Comparison of ENCODE assay signal across 16 cellular contexts in the genomic region with DNA sequence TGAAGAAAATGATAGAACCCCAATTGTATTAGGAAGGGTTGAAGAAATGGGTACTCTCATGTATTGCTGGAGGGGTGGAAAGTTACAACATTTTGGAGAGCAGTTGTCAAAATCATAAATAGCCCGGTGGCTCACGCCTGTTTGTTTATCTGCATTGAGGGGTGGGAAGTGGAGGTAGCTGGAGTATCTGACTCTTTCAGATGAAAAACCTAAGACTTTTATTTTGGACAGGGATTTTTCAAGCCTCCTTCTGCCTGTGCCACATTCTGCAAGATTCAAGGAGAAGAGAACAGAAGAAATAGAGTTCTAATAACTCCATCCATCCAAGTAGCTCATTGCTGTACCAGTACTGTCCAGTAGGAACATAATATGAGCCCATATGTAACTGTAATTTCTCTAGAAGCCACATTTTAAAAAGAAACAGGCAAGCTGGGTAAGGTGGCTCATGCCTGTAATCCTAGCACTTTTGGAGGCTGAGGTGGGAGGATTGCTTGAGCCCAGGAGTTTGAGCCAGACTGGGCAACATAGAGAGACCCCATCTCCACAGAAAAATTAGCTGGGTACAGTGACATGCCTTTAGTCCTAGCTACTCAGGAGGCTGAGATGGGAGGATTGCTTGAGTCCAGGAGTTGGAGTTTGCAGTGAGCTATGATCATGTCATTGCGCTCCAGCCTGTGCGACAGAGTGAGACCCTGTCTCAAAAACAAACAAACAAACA. TPM values are rescaled to one million over a fixed set of nuclear protein-coding genes. Genes with fewer than 3 reads are reported as not detected.
DNase-seq lines count a peak whose midpoint lies in the region; ATAC-seq, FAIRE-seq and TF ChIP-seq lines count a peak whose summit lies in the region.
"Had no signal": no experiment of that assay in that cellular context is flagged by ENCODE, and none has a peak within 500 bp of the region (broad histone marks: within the 10 kb centered on the region; RNA-seq: fewer than 3 reads in every experiment).

No MANE protein-coding gene starts in this region.

- H3K27me3 ChIP-seq in PC-3 (ENCODE audit: low read length) (no peaks in the 10 kb centered on the region), ascending aorta (no peaks in the 10 kb centered on the region)
- H3K27me3 ChIP-seq: SJSA1, tibial nerve had no signal

- H3K9me3 ChIP-seq in PC-3 (ENCODE audit: low read length) (no peaks in the 10 kb centered on the region), ascending aorta (no peaks in the 10 kb centered on the region)
- H3K9me3 ChIP-seq: SJSA1, tibial nerve had no signal

- TF ChIP-seq CTCF in activated CD8-positive, alpha-beta T cell treated with anti-CD3 and anti-CD28 coated beads for 36 hours (IDR thresholded peaks at IDR 0.05) = no peak
- peak; percentile 39 for TF ChIP-seq CTCF in PC-3 (conservative IDR thresholded peaks at IDR 0.05; ENCODE audit: low read depth, low read length)
- peak; percentile 29 for TF ChIP-seq CTCF in epithelial cell of esophagus (IDR thresholded peaks at IDR 0.05; ENCODE audit: insufficient read depth, low read depth, low read length, missing control alignments)
- TF ChIP-seq CTCF in ascending aorta (IDR thresholded peaks at IDR 0.05) = no peak

- POLR2A ChIA-PET in activated CD8-positive, alpha-beta T cell treated with anti-CD3 and anti-CD28 coated beads, Interleukin-2, amount 10 ng/mL, durations not matched to agents 7 days and 5 days (lab: Charles Lee) = no interaction called here
- POLR2A ChIA-PET in activated CD8-positive, alpha-beta T cell treated with anti-CD3 and anti-CD28 coated beads for 36 hours (lab: Charles Lee) = interaction anchor here (1.5 kb wide), 1 partner anchor 22 kb away, joined by 3 read pairs; no protein-coding TSS in a partner anchor
- POLR2A ChIA-PET in PC-3 (lab: Charles Lee; ENCODE audit: unreplicated experiment) = no interaction called here

- no peak for DNase-seq in activated CD8-positive, alpha-beta T cell treated with anti-CD3 and anti-CD28 coated beads, Interleukin-2, amount 10 ng/mL, durations not matched to agents 7 days and 5 days
- DNase-seq in activated CD8-positive, alpha-beta T cell treated with anti-CD3 and anti-CD28 coated beads for 36 hours = no peak
- DNase-seq in PC-3 (peak; percentile 31), epithelial cell of esophagus (ENCODE audit: low read depth) (no peak), ascending aorta (ENCODE audit: low spot score in 2 of 2) (no peak), HTR-8/SVneo (ENCODE audit: insufficient read length, low spot score) (no peak)
- no peak for DNase-seq in stimulated activated effector memory CD8-positive, alpha-beta T cell treated with anti-CD3 and anti-CD28 coated beads, Interleukin-12 subunit alpha, Interleukin-12 subunit beta, amount 100 ng/mL, for 72 hours (ENCODE audit: low spot score in 2 of 2)
- no peak for DNase-seq in natural killer cell treated with Interleukin-12 subunit alpha and Interleukin-12 subunit beta and Interleukin-15 and Interleukin-18, amount 100 ng/mL, for 72 hours (ENCODE audit: low spot score)
- DNase-seq: activated CD4-positive, CD25-positive, alpha-beta regulatory T cell; activated naive CD8-positive, alpha-beta T cell treated with anti-CD3 and anti-CD28 coated beads, Interleukin-2, amount 10 ng/mL, durations not matched to agents 7 days and 5 days; midbrain; NCI-H2081 treated with DMSO at 0.1 percent for 48 hours had no signal

- no peak overlapping the region for H2AFZ ChIP-seq in PC-3 (ENCODE audit: low read length)

- no peaks in the 10 kb centered on the region for H3K9me3 Mint-ChIP-seq in activated CD8-positive, alpha-beta T cell treated with anti-CD3 and anti-CD28 coated beads, Interleukin-2, amount 10 ng/mL, durations not matched to agents 7 days and 5 days (ENCODE audit: insufficient read depth)
- H3K9me3 Mint-ChIP-seq in activated CD8-positive, alpha-beta T cell treated with anti-CD3 and anti-CD28 coated beads for 36 hours = no peaks in the 10 kb centered on the region
- H3K9me3 Mint-ChIP-seq in stimulated activated effector memory CD8-positive, alpha-beta T cell treated with anti-CD3 and anti-CD28 coated beads, Interleukin-12 subunit alpha, Interleukin-12 subunit beta, amount 100 ng/mL, for 72 hours = no peaks in the 10 kb centered on the region
- no peaks in the 10 kb centered on the region for H3K9me3 Mint-ChIP-seq in natural killer cell treated with Interleukin-12 subunit alpha and Interleukin-12 subunit beta and Interleukin-15 and Interleukin-18, amount 100 ng/mL, for 72 hours
- H3K9me3 Mint-ChIP-seq: activated naive CD8-positive, alpha-beta T cell treated with anti-CD3 and anti-CD28 coated beads, Interleukin-2, amount 10 ng/mL, durations not matched to agents 7 days and 5 days had no signal

- H3K36me3 ChIP-seq in PC-3 (ENCODE audit: low read depth, low read length) (no peaks in the 10 kb centered on the region), ascending aorta (no peaks in the 10 kb centered on the region)
- H3K36me3 ChIP-seq: SJSA1, tibial nerve had no signal

- BruUV-seq in PC-3 (replicated peaks; lab: Mats Ljungman, UMichigan) = no TSS peak

- FAIRE-seq in HTR-8/SVneo (lab: Jason Lieb, UNC) = no peak

- H3K27ac Mint-ChIP-seq in activated CD8-positive, alpha-beta T cell treated with anti-CD3 and anti-CD28 coated beads, Interleukin-2, amount 10 ng/mL, durations not matched to agents 7 days and 5 days = no peak overlapping the region
- H3K27ac Mint-ChIP-seq in activated CD8-positive, alpha-beta T cell treated with anti-CD3 and anti-CD28 coated beads for 36 hours = no peak overlapping the region
- no peak overlapping the region for H3K27ac Mint-ChIP-seq in stimulated activated effector memory CD8-positive, alpha-beta T cell treated with anti-CD3 and anti-CD28 coated beads, Interleukin-12 subunit alpha, Interleukin-12 subunit beta, amount 100 ng/mL, for 72 hours
- H3K27ac Mint-ChIP-seq in natural killer cell treated with Interleukin-12 subunit alpha and Interleukin-12 subunit beta and Interleukin-15 and Interleukin-18, amount 100 ng/mL, for 72 hours = no peak overlapping the region
- H3K27ac Mint-ChIP-seq: activated naive CD8-positive, alpha-beta T cell treated with anti-CD3 and anti-CD28 coated beads, Interleukin-2, amount 10 ng/mL, durations not matched to agents 7 days and 5 days had no signal

- no peaks in the 10 kb centered on the region for H3K79me2 ChIP-seq in PC-3 (ENCODE audit: low read length)

- H3K36me3 Mint-ChIP-seq in activated CD8-positive, alpha-beta T cell treated with anti-CD3 and anti-CD28 coated beads, Interleukin-2, amount 10 ng/mL, durations not matched to agents 7 days and 5 days (ENCODE audit: low read depth) = no peaks in the 10 kb centered on the region
- no peaks in the 10 kb centered on the region for H3K36me3 Mint-ChIP-seq in activated CD8-positive, alpha-beta T cell treated with anti-CD3 and anti-CD28 coated beads for 36 hours (ENCODE audit: low read depth)
- no peaks in the 10 kb centered on the region for H3K36me3 Mint-ChIP-seq in stimulated activated effector memory CD8-positive, alpha-beta T cell treated with anti-CD3 and anti-CD28 coated beads, Interleukin-12 subunit alpha, Interleukin-12 subunit beta, amount 100 ng/mL, for 72 hours
- no peaks in the 10 kb centered on the region for H3K36me3 Mint-ChIP-seq in natural killer cell treated with Interleukin-12 subunit alpha and Interleukin-12 subunit beta and Interleukin-15 and Interleukin-18, amount 100 ng/mL, for 72 hours
- H3K36me3 Mint-ChIP-seq: activated naive CD8-positive, alpha-beta T cell treated with anti-CD3 and anti-CD28 coated beads, Interleukin-2, amount 10 ng/mL, durations not matched to agents 7 days and 5 days had no signal

- no peaks in the 10 kb centered on the region for H3K9me2 ChIP-seq in PC-3 (replicated peaks; ENCODE audit: low read length)

- no peak overlapping the region for H3K4me3 Mint-ChIP-seq in activated CD8-positive, alpha-beta T cell treated with anti-CD3 and anti-CD28 coated beads, Interleukin-2, amount 10 ng/mL, durations not matched to agents 7 days and 5 days
- H3K4me3 Mint-ChIP-seq in activated CD8-positive, alpha-beta T cell treated with anti-CD3 and anti-CD28 coated beads for 36 hours = no peak overlapping the region
- H3K4me3 Mint-ChIP-seq in stimulated activated effector memory CD8-positive, alpha-beta T cell treated with anti-CD3 and anti-CD28 coated beads, Interleukin-12 subunit alpha, Interleukin-12 subunit beta, amount 100 ng/mL, for 72 hours = no peak overlapping the region
- no peak overlapping the region for H3K4me3 Mint-ChIP-seq in natural killer cell treated with Interleukin-12 subunit alpha and Interleukin-12 subunit beta and Interleukin-15 and Interleukin-18, amount 100 ng/mL, for 72 hours
- H3K4me3 Mint-ChIP-seq: activated naive CD8-positive, alpha-beta T cell treated with anti-CD3 and anti-CD28 coated beads, Interleukin-2, amount 10 ng/mL, durations not matched to agents 7 days and 5 days had no signal

- no peak overlapping the region for H3K9ac ChIP-seq in PC-3 (ENCODE audit: low read length)
- H3K9ac ChIP-seq: KMS-11 had no signal

- intact Hi-C loops in activated CD8-positive, alpha-beta T cell treated with anti-CD3 and anti-CD28 coated beads for 36 hours (cut with micrococcal nuclease) = no loop called here
- intact Hi-C loops in PC-3 (cut with micrococcal nuclease) = no loop called here
- intact Hi-C loops in ascending aorta (cut with DNase I) = no loop called here

- CTCF ChIA-PET in activated CD8-positive, alpha-beta T cell treated with anti-CD3 and anti-CD28 coated beads, Interleukin-2, amount 10 ng/mL, durations not matched to agents 7 days and 5 days (lab: Charles Lee) = interaction anchor here (1.0 to 3.4 kb wide), 13 partner anchors 9 to 86 kb away, joined by 3 to 18 read pairs (median 4); no protein-coding TSS in a partner anchor
- CTCF ChIA-PET in activated CD8-positive, alpha-beta T cell treated with anti-CD3 and anti-CD28 coated beads for 36 hours (lab: Charles Lee) = interaction anchor here (0.9 to 12.4 kb wide), 10 partner anchors 12 to 256 kb away, joined by 3 to 192 read pairs (median 4); no protein-coding TSS in a partner anchor
- CTCF ChIA-PET in PC-3 (lab: Charles Lee) = interaction anchor here (0.7 to 1.1 kb wide), 3 partner anchors 9 to 41 kb away, joined by 4 to 7 read pairs (median 5); no protein-coding TSS in a partner anchor

- H3K27ac ChIP-seq in PC-3 (ENCODE audit: low read length) (no peak overlapping the region), ascending aorta (no peak overlapping the region)
- H3K27ac ChIP-seq: KMS-11, SJSA1, tibial nerve had no signal

- no peaks in the 10 kb centered on the region for H4K20me1 ChIP-seq in PC-3 (ENCODE audit: low read length)

- H3K4me2 ChIP-seq in PC-3 (ENCODE audit: low read length) = no peak overlapping the region
- H3K4me2 ChIP-seq: KMS-11 had no signal

- peaks cover 22% of the 10 kb centered on the region for H3K4me1 Mint-ChIP-seq in activated CD8-positive, alpha-beta T cell treated with anti-CD3 and anti-CD28 coated beads, Interleukin-2, amount 10 ng/mL, durations not matched to agents 7 days and 5 days (ENCODE audit: low read depth)
- H3K4me1 Mint-ChIP-seq in activated CD8-positive, alpha-beta T cell treated with anti-CD3 and anti-CD28 coated beads for 36 hours (ENCODE audit: low read depth) = peaks cover 4% of the 10 kb centered on the region
- peaks cover 16% of the 10 kb centered on the region for H3K4me1 Mint-ChIP-seq in stimulated activated effector memory CD8-positive, alpha-beta T cell treated with anti-CD3 and anti-CD28 coated beads, Interleukin-12 subunit alpha, Interleukin-12 subunit beta, amount 100 ng/mL, for 72 hours
- H3K4me1 Mint-ChIP-seq in natural killer cell treated with Interleukin-12 subunit alpha and Interleukin-12 subunit beta and Interleukin-15 and Interleukin-18, amount 100 ng/mL, for 72 hours (ENCODE audit: low read depth in 2 of 2) = peaks cover 18 to 22% of the 10 kb centered on the region in 2 donors

- H3K4me3 ChIP-seq in PC-3 (ENCODE audit: low read length) (no peak overlapping the region), epithelial cell of esophagus (ENCODE audit: low read length) (no peak overlapping the region), ascending aorta (no peak overlapping the region)
- H3K4me3 ChIP-seq: SJSA1, tibial nerve had no signal

- H3K27me3 Mint-ChIP-seq in activated CD8-positive, alpha-beta T cell treated with anti-CD3 and anti-CD28 coated beads, Interleukin-2, amount 10 ng/mL, durations not matched to agents 7 days and 5 days (ENCODE audit: low read depth) = peaks cover 13% of the 10 kb centered on the region
- no peaks in the 10 kb centered on the region for H3K27me3 Mint-ChIP-seq in activated CD8-positive, alpha-beta T cell treated with anti-CD3 and anti-CD28 coated beads for 36 hours
- no peaks in the 10 kb centered on the region for H3K27me3 Mint-ChIP-seq in natural killer cell treated with Interleukin-12 subunit alpha and Interleukin-12 subunit beta and Interleukin-15 and Interleukin-18, amount 100 ng/mL, for 72 hours

- no peaks in the 10 kb centered on the region for H3F3A ChIP-seq in PC-3 (ENCODE audit: low read length, unreplicated experiment)

- H3K4me1 ChIP-seq in PC-3 (ENCODE audit: insufficient read depth, low read length) = peaks cover 20% of the 10 kb centered on the region
- H3K4me1 ChIP-seq in ascending aorta = no peaks in the 10 kb centered on the region
- H3K4me1 ChIP-seq: tibial nerve had no signal

- ATAC-seq in activated CD8-positive, alpha-beta T cell treated with anti-CD3 and anti-CD28 coated beads, Interleukin-2, amount 10 ng/mL, durations not matched to agents 7 days and 5 days = peak; percentile 45
- no peak for ATAC-seq in activated CD8-positive, alpha-beta T cell treated with anti-CD3 and anti-CD28 coated beads for 36 hours
- ATAC-seq in PC-3 = peak; percentile 27; the same call in 1 of the 2 replicates
- peak; percentile 31 for ATAC-seq in stimulated activated effector memory CD8-positive, alpha-beta T cell treated with anti-CD3 and anti-CD28 coated beads, Interleukin-12 subunit alpha, Interleukin-12 subunit beta, amount 100 ng/mL, for 72 hours
- no peak for ATAC-seq in natural killer cell treated with Interleukin-12 subunit alpha and Interleukin-12 subunit beta and Interleukin-15 and Interleukin-18, amount 100 ng/mL, for 72 hours

RNA-seq across cellular contexts. Expression of gene NT5DC4, which starts 35.5 kb away (rescaled TPM):
- not detected for total RNA-seq in activated CD8-positive, alpha-beta T cell treated with anti-CD3 and anti-CD28 coated beads, Interleukin-2, amount 10 ng/mL, durations not matched to agents 7 days and 5 days
- total RNA-seq in activated CD8-positive, alpha-beta T cell treated with anti-CD3 and anti-CD28 coated beads for 36 hours = not detected
- total RNA-seq in PC-3 (2014; rRNA removed) (0.04 TPM in 1 of 2 replicates, not detected in the other), ascending aorta (not detected)
- not detected for total RNA-seq in natural killer cell treated with Interleukin-12 subunit alpha and Interleukin-12 subunit beta and Interleukin-15 and Interleukin-18, amount 100 ng/mL, for 72 hours
- total RNA-seq: activated naive CD8-positive, alpha-beta T cell treated with anti-CD3 and anti-CD28 coated beads, Interleukin-2, amount 10 ng/mL, durations not matched to agents 7 days and 5 days; fibroblast of lung; SJSA1; tibial nerve had no signal

RNA-seq across cellular contexts. Expression of gene SLC20A1, which starts 39.6 kb away (rescaled TPM):
- total RNA-seq in activated CD8-positive, alpha-beta T cell treated with anti-CD3 and anti-CD28 coated beads, Interleukin-2, amount 10 ng/mL, durations not matched to agents 7 days and 5 days = 100 to 1,000 TPM; 115 to 120 TPM
- total RNA-seq in activated CD8-positive, alpha-beta T cell treated with anti-CD3 and anti-CD28 coated beads for 36 hours = 10 to 100 TPM; 52.7 to 52.8 TPM
- 209 and 257 TPM in 2 replicates for total RNA-seq in PC-3 (2014; rRNA removed)
- 18.4 TPM for total RNA-seq in ascending aorta
- total RNA-seq in natural killer cell treated with Interleukin-12 subunit alpha and Interleukin-12 subunit beta and Interleukin-15 and Interleukin-18, amount 100 ng/mL, for 72 hours = 100 to 1,000 TPM; 125 to 168 TPM

Comparison
In these comparisons a context has a peak if more than half of its experiments do, and no peak if none do; other contexts are left out.
1. ATAC-seq: peak in activated CD8-positive, alpha-beta T cell treated with anti-CD3 and anti-CD28 coated beads, Interleukin-2, amount 10 ng/mL, durations not matched to agents 7 days and 5 days (single experiment), PC-3 (single experiment) and stimulated activated effector memory CD8-positive, alpha-beta T cell treated with anti-CD3 and anti-CD28 coated beads, Interleukin-12 subunit alpha, Interleukin-12 subunit beta, amount 100 ng/mL, for 72 hours (single experiment); none in activated CD8-positive, alpha-beta T cell treated with anti-CD3 and anti-CD28 coated beads for 36 hours (single experiment) and natural killer cell treated with Interleukin-12 subunit alpha and Interleukin-12 subunit beta and Interleukin-15 and Interleukin-18, amount 100 ng/mL, for 72 hours (0 of 2).
2. CTCF ChIP-seq: peak in PC-3 (single experiment) and epithelial cell of esophagus (single experiment); none in activated CD8-positive, alpha-beta T cell treated with anti-CD3 and anti-CD28 coated beads for 36 hours (single experiment) and ascending aorta (0 of 3).